Comparison of ENCODE assay signal across 24 cellular contexts in the genomic region with DNA sequence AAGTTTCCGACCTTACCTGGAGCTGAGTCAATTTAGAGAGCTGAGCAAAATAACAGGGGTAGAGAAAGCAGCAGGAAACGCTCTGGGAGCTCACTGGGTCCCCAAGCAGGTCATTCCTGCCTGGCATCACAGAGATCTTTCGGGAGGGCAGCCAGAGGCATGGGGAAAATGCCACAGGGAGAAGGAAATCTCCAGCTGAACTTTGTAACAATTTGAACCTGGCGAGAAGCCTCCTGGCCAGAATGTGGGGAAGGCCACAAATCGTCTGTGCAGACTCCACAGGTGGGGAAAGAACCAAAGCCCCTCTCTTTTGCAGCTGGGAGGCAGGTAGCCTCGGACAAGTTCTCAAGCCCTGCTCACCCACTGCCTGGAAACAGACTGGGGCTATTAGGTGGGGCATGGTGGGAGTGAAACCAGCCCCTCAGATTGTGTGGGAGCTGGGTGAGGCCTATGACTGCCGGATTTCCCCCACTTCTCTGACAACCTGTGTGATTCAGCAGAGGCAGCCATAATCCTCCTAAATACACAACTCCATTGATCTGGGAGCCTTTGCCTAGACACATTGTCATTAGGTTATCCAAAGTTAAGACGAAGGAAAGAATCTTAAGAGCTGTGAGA. TPM values are rescaled to one million over a fixed set of nuclear protein-coding genes. Genes with fewer than 3 reads are reported as not detected.
DNase-seq lines count a peak whose midpoint lies in the region; ATAC-seq and TF ChIP-seq lines count a peak whose summit lies in the region.
"Had no signal": no experiment of that assay in that cellular context is flagged by ENCODE, and none has a peak within 500 bp of the region (broad histone marks: within the 10 kb centered on the region; RNA-seq: fewer than 3 reads in every experiment).

No MANE protein-coding gene starts in this region.

- CTCF ChIA-PET in CD4-positive, alpha-beta T cell (lab: Charles Lee) = no interaction called here

- peaks cover 73% of the 10 kb centered on the region for H3K36me3 Mint-ChIP-seq in activated CD4-positive, alpha-beta T cell treated with anti-CD3 and anti-CD28 coated beads, Interleukin-2, amount 10 ng/mL, durations not matched to agents 24 days and 14 days (ENCODE audit: low read depth)
- peaks cover 96% of the 10 kb centered on the region for H3K36me3 Mint-ChIP-seq in CD4-positive, alpha-beta T cell (ENCODE audit: low read depth)
- peaks cover 83% of the 10 kb centered on the region for H3K36me3 Mint-ChIP-seq in activated T-helper 2 cell treated with anti-CD3 and anti-CD28 coated beads, Interferon-gamma antibody, Interleukin-2, Interleukin-4, amounts not matched to agents 10 μg/mL and 5 μg/mL and 100 μg/mL, durations not matched to agents 14 hours and 24 hours and 36 hours (ENCODE audit: low read depth)

- no peak overlapping the region for H3K4me3 Mint-ChIP-seq in activated CD4-positive, alpha-beta T cell treated with anti-CD3 and anti-CD28 coated beads, Interleukin-2, amount 10 ng/mL, durations not matched to agents 24 days and 14 days
- H3K4me3 Mint-ChIP-seq in CD4-positive, alpha-beta T cell = no peak overlapping the region
- no peak overlapping the region for H3K4me3 Mint-ChIP-seq in activated T-helper 2 cell treated with anti-CD3 and anti-CD28 coated beads, Interferon-gamma antibody, Interleukin-2, Interleukin-4, amounts not matched to agents 10 μg/mL and 5 μg/mL and 100 μg/mL, durations not matched to agents 14 hours and 24 hours and 36 hours (ENCODE audit: low read depth)
- H3K4me3 Mint-ChIP-seq: neural progenitor cell had no signal

- peak overlapping the region; percentile 8 for H3K27ac Mint-ChIP-seq in activated CD4-positive, alpha-beta T cell treated with anti-CD3 and anti-CD28 coated beads, Interleukin-2, amount 10 ng/mL, durations not matched to agents 24 days and 14 days
- peak overlapping the region; percentile 29 for H3K27ac Mint-ChIP-seq in CD4-positive, alpha-beta T cell
- H3K27ac Mint-ChIP-seq in activated T-helper 2 cell treated with anti-CD3 and anti-CD28 coated beads, Interferon-gamma antibody, Interleukin-2, Interleukin-4, amounts not matched to agents 10 μg/mL and 5 μg/mL and 100 μg/mL, durations not matched to agents 14 hours and 24 hours and 36 hours = peak overlapping the region; percentile 33
- H3K27ac Mint-ChIP-seq: neural progenitor cell had no signal

- H3K4me1 Mint-ChIP-seq in activated CD4-positive, alpha-beta T cell treated with anti-CD3 and anti-CD28 coated beads, Interleukin-2, amount 10 ng/mL, durations not matched to agents 24 days and 14 days = peaks cover 39% of the 10 kb centered on the region
- peaks cover 65% of the 10 kb centered on the region for H3K4me1 Mint-ChIP-seq in CD4-positive, alpha-beta T cell (ENCODE audit: low read depth)
- peaks cover 44% of the 10 kb centered on the region for H3K4me1 Mint-ChIP-seq in activated T-helper 2 cell treated with anti-CD3 and anti-CD28 coated beads, Interferon-gamma antibody, Interleukin-2, Interleukin-4, amounts not matched to agents 10 μg/mL and 5 μg/mL and 100 μg/mL, durations not matched to agents 14 hours and 24 hours and 36 hours (ENCODE audit: low read depth)

- intact Hi-C loops in activated CD4-positive, alpha-beta T cell treated with anti-CD3 and anti-CD28 coated beads, Interleukin-2, amount 10 ng/mL, durations not matched to agents 24 days and 14 days (cut with micrococcal nuclease) = loop anchor here (1.0 kb wide), 1 partner anchor 54 kb away; a partner anchor contains a TSS
- intact Hi-C loops in CD4-positive, alpha-beta T cell (cut with DNase I, micrococcal nuclease) = no loop called here
- intact Hi-C loops in activated T-helper 2 cell treated with anti-CD3 and anti-CD28 coated beads, Interferon-gamma antibody, Interleukin-2, Interleukin-4, amounts not matched to agents 10 μg/mL and 5 μg/mL and 100 μg/mL, durations not matched to agents 14 hours and 24 hours and 36 hours (cut with micrococcal nuclease) = loop anchor here (2.0 to 10.0 kb wide), 3 partner anchors 55 to 333 kb away; a partner anchor contains a TSS

- no peak for TF ChIP-seq CTCF in CD4-positive, alpha-beta T cell (IDR thresholded peaks at IDR 0.05)
- no peak for TF ChIP-seq CTCF in GM10266 (IDR thresholded peaks at IDR 0.05; ENCODE audit: control insufficient read depth, insufficient read depth, low read depth, missing control alignments)

- POLR2A ChIA-PET in CD4-positive, alpha-beta T cell (lab: Charles Lee) = no interaction called here

- no peaks in the 10 kb centered on the region for H3K27me3 Mint-ChIP-seq in activated CD4-positive, alpha-beta T cell treated with anti-CD3 and anti-CD28 coated beads, Interleukin-2, amount 10 ng/mL, durations not matched to agents 24 days and 14 days
- H3K27me3 Mint-ChIP-seq in CD4-positive, alpha-beta T cell = no peaks in the 10 kb centered on the region
- H3K27me3 Mint-ChIP-seq in activated T-helper 2 cell treated with anti-CD3 and anti-CD28 coated beads, Interferon-gamma antibody, Interleukin-2, Interleukin-4, amounts not matched to agents 10 μg/mL and 5 μg/mL and 100 μg/mL, durations not matched to agents 14 hours and 24 hours and 36 hours (ENCODE audit: low read depth) = no peaks in the 10 kb centered on the region

- no peak for ATAC-seq in CD4-positive, alpha-beta T cell (ENCODE audit: poor library complexity)
- ATAC-seq in GM18517 (IDR thresholded peaks at IDR 0.05; ENCODE audit: unreplicated experiment) = no peak
- ATAC-seq: lower lobe of right lung, right cardiac atrium had no signal

- no peak for DNase-seq in activated CD4-positive, alpha-beta T cell treated with anti-CD3 and anti-CD28 coated beads, Interleukin-2, amount 10 ng/mL, durations not matched to agents 24 days and 14 days
- DNase-seq in activated CD4-positive, alpha-beta T cell treated with anti-CD3 and anti-CD28 coated beads, Interleukin-2, amount 50 U/mL, for 48 hours = no peak
- DNase-seq in CD4-positive, alpha-beta T cell = no peak
- no peak for DNase-seq in activated T-helper 2 cell treated with anti-CD3 and anti-CD28 coated beads, Interferon-gamma antibody, Interleukin-2, Interleukin-4, amounts not matched to agents 10 μg/mL and 5 μg/mL and 100 μg/mL, durations not matched to agents 14 hours and 24 hours and 36 hours (ENCODE audit: low spot score)
- peak; percentile 27 for DNase-seq in stimulated activated CD8-positive, alpha-beta memory T cell treated with anti-CD3 and anti-CD28 coated beads, Interleukin-4, amount 100 ng/mL, for 48 hours
- DNase-seq in GM10266 (ENCODE audit: extremely low spot score) = no peak
- no peak for DNase-seq in ureter (ENCODE audit: low spot score)
- DNase-seq: activated CD4-positive, alpha-beta T cell treated with anti-CD3 and anti-CD28 coated beads for 48 hours; BE2C; cerebellar nuclear complex; Karpas-422; kidney; lower lobe of right lung; NCI-H1436 treated with DMSO at 0.1 percent for 48 hours; NCI-H2171 treated with DMSO at 0.1 percent for 48 hours; NCI-H524; right cardiac atrium; SHP77 treated with DMSO at 0.1 percent for 48 hours; stimulated activated CD4-positive, alpha-beta T cell treated with anti-CD3 and anti-CD28 coated beads, Interleukin-4, amount 100 ng/mL, for 24 hours; SW 1271; transverse colon had no signal

- H3K27me3 ChIP-seq in CD4-positive, alpha-beta T cell (ENCODE audit: control insufficient read depth, insufficient read depth, low read length) = no peaks in the 10 kb centered on the region
- H3K27me3 ChIP-seq: BE2C, neural progenitor cell, transverse colon had no signal

- peaks cover 31% of the 10 kb centered on the region for H3K9me3 Mint-ChIP-seq in activated CD4-positive, alpha-beta T cell treated with anti-CD3 and anti-CD28 coated beads, Interleukin-2, amount 10 ng/mL, durations not matched to agents 24 days and 14 days
- H3K9me3 Mint-ChIP-seq in CD4-positive, alpha-beta T cell = peaks cover 7% of the 10 kb centered on the region
- peaks cover 46% of the 10 kb centered on the region for H3K9me3 Mint-ChIP-seq in activated T-helper 2 cell treated with anti-CD3 and anti-CD28 coated beads, Interferon-gamma antibody, Interleukin-2, Interleukin-4, amounts not matched to agents 10 μg/mL and 5 μg/mL and 100 μg/mL, durations not matched to agents 14 hours and 24 hours and 36 hours

- no peak overlapping the region for H3K27ac ChIP-seq in CD4-positive, alpha-beta T cell (ENCODE audit: low read depth, low read length)
- H3K27ac ChIP-seq: epithelial cell of prostate, lower lobe of right lung, neural progenitor cell, transverse colon had no signal

- H3K9me3 ChIP-seq in CD4-positive, alpha-beta T cell (ENCODE audit: control insufficient read depth, low read length) = no peaks in the 10 kb centered on the region
- H3K9me3 ChIP-seq: BE2C, lower lobe of right lung had no signal

RNA-seq across cellular contexts. Expression of a gene that starts 53.9 kb away (rescaled TPM):
- 26.2 and 27.5 TPM in 2 replicates for total RNA-seq in activated CD4-positive, alpha-beta T cell treated with anti-CD3 and anti-CD28 coated beads, Interleukin-2, amount 10 ng/mL, durations not matched to agents 24 days and 14 days
- 10 to 100 TPM; 45.3 to 48.9 TPM for total RNA-seq in CD4-positive, alpha-beta T cell
- 21.9 and 26.0 TPM in 2 replicates for total RNA-seq in activated T-helper 2 cell treated with anti-CD3 and anti-CD28 coated beads, Interferon-gamma antibody, Interleukin-2, Interleukin-4, amounts not matched to agents 10 μg/mL and 5 μg/mL and 100 μg/mL, durations not matched to agents 14 hours and 24 hours and 36 hours
- total RNA-seq in ureter = 42.8 TPM

Comparison
In these comparisons a context has a peak if more than half of its experiments do, and no peak if none do; other contexts are left out.
1. intact Hi-C loops: an anchor here in activated CD4-positive, alpha-beta T cell treated with anti-CD3 and anti-CD28 coated beads, Interleukin-2, amount 10 ng/mL, durations not matched to agents 24 days and 14 days (1.0 kb wide) and activated T-helper 2 cell treated with anti-CD3 and anti-CD28 coated beads, Interferon-gamma antibody, Interleukin-2, Interleukin-4, amounts not matched to agents 10 μg/mL and 5 μg/mL and 100 μg/mL, durations not matched to agents 14 hours and 24 hours and 36 hours (2.0 to 10.0 kb wide); none called in CD4-positive, alpha-beta T cell.